Comparison of ENCODE assay signal across 8 cellular contexts in genomic region chr5:6729400-6730310, GRCh38. TPM values are rescaled to one million over a fixed set of nuclear protein-coding genes. Genes with fewer than 3 reads are reported as not detected.
A peak's percentile ranks its signal among the peaks of the same experiment; 100 is the strongest.
DNase-seq lines count a peak whose midpoint lies in the region; TF ChIP-seq lines count a peak whose summit lies in the region.

No MANE protein-coding gene starts in this region.

- H3K36me3 ChIP-seq in left ventricle myocardium inferior (no peaks in the 10 kb centered on the region), right atrium auricular region (no peaks in the 10 kb centered on the region), thymus (ENCODE audit: control insufficient read depth, insufficient read depth) (peaks cover 19% of the 10 kb centered on the region)
- peaks cover 8% of the 10 kb centered on the region for H3K36me3 ChIP-seq in effector memory CD4-positive, alpha-beta T cell (ENCODE audit: control insufficient read depth, insufficient read depth, low read length)

- H3K27me3 ChIP-seq in left ventricle myocardium inferior (ENCODE audit: low read depth): no peaks in the 10 kb centered on the region
- no peaks in the 10 kb centered on the region for H3K27me3 ChIP-seq in right atrium auricular region
- H3K27me3 ChIP-seq in effector memory CD4-positive, alpha-beta T cell (replicated peaks; ENCODE audit: control insufficient read depth, insufficient read depth, low read length, poor library complexity, severe bottlenecking): no peaks in the 10 kb centered on the region
- H3K27me3 ChIP-seq in thymus (ENCODE audit: control insufficient read depth, insufficient read depth): no peaks in the 10 kb centered on the region

- H3K9me3 ChIP-seq in left ventricle myocardium inferior (replicated peaks) (no peaks in the 10 kb centered on the region), right atrium auricular region (no peaks in the 10 kb centered on the region), thymus (ENCODE audit: control insufficient read depth) (no peaks in the 10 kb centered on the region)
- H3K9me3 ChIP-seq in effector memory CD4-positive, alpha-beta T cell (ENCODE audit: control insufficient read depth, low read length): no peaks in the 10 kb centered on the region

- no peak overlapping the region for H3K27ac ChIP-seq in left ventricle myocardium inferior (replicated peaks)
- H3K27ac ChIP-seq in right atrium auricular region: no peak overlapping the region
- no peak overlapping the region for H3K27ac ChIP-seq in effector memory CD4-positive, alpha-beta T cell (ENCODE audit: insufficient read depth, low read length, poor library complexity, severe bottlenecking)
- H3K27ac ChIP-seq in thymus (ENCODE audit: low read depth): peak overlapping the region; percentile 78

- no peaks in the 10 kb centered on the region for H3K9me3 Mint-ChIP-seq in T-helper 1 cell treated with Interleukin-12 subunit alpha and Interleukin-12 subunit beta and Interleukin-4 antibody, amounts not matched to agents 30 μg/mL and 1 μg/mL, for 36 hours

- H3K27me3 Mint-ChIP-seq in T-helper 1 cell treated with Interleukin-12 subunit alpha and Interleukin-12 subunit beta and Interleukin-4 antibody, amounts not matched to agents 30 μg/mL and 1 μg/mL, for 36 hours (ENCODE audit: low read depth): no peaks in the 10 kb centered on the region

- H3K4me3 ChIP-seq in left ventricle myocardium inferior (no peak overlapping the region), right atrium auricular region (no peak overlapping the region), thymus (ENCODE audit: low read length) (no peak overlapping the region)
- no peak overlapping the region for H3K4me3 ChIP-seq in effector memory CD4-positive, alpha-beta T cell (ENCODE audit: insufficient read depth, low read depth, low read length, poor library complexity, severe bottlenecking)

- WGBS in thymus: 32% methylated on average over 12 of the region's 12 CpGs

- intact Hi-C loops in left ventricle myocardium inferior (cut with micrococcal nuclease): no loop called here

- H3K4me1 Mint-ChIP-seq in T-helper 1 cell treated with Interleukin-12 subunit alpha and Interleukin-12 subunit beta and Interleukin-4 antibody, amounts not matched to agents 30 μg/mL and 1 μg/mL, for 36 hours (ENCODE audit: low read depth): peaks cover 47% of the 10 kb centered on the region

- peak overlapping the region; percentile 62 for H3K27ac Mint-ChIP-seq in T-helper 1 cell treated with Interleukin-12 subunit alpha and Interleukin-12 subunit beta and Interleukin-4 antibody, amounts not matched to agents 30 μg/mL and 1 μg/mL, for 36 hours

- DNase-seq in left ventricle myocardium inferior (peak; percentile 31), right atrium auricular region (ENCODE audit: low spot score) (no peak), iPS-NIHi11 (ENCODE audit: low spot score) (no peak), cerebellum (ENCODE audit: low spot score) (no peak), NCI-H446 (lab: John Stamatoyannopoulos, UW) (no peak)
- DNase-seq in effector memory CD4-positive, alpha-beta T cell: peak in 2 of 3 donors; percentile 9 to 12

- H3K4me1 ChIP-seq in left ventricle myocardium inferior (peaks cover 94% of the 10 kb centered on the region), right atrium auricular region (peaks cover 0 to 83% of the 10 kb centered on the region in 2 donors), thymus (ENCODE audit: control insufficient read depth, insufficient read depth, low read length) (peaks cover 35% of the 10 kb centered on the region)
- peaks cover 23% of the 10 kb centered on the region for H3K4me1 ChIP-seq in effector memory CD4-positive, alpha-beta T cell (ENCODE audit: control insufficient read depth, insufficient read depth, low read length, poor library complexity, severe bottlenecking)

- peak overlapping the region; percentile 17 for H3K4me3 Mint-ChIP-seq in T-helper 1 cell treated with Interleukin-12 subunit alpha and Interleukin-12 subunit beta and Interleukin-4 antibody, amounts not matched to agents 30 μg/mL and 1 μg/mL, for 36 hours

- H3K36me3 Mint-ChIP-seq in T-helper 1 cell treated with Interleukin-12 subunit alpha and Interleukin-12 subunit beta and Interleukin-4 antibody, amounts not matched to agents 30 μg/mL and 1 μg/mL, for 36 hours (ENCODE audit: low read depth): peaks cover 4% of the 10 kb centered on the region

- no peak for TF ChIP-seq CTCF in left ventricle myocardium inferior (IDR thresholded peaks at IDR 0.05; ENCODE audit: borderline replicate concordance)
- no peak for TF ChIP-seq CTCF in right atrium auricular region (IDR thresholded peaks at IDR 0.05)

RNA-seq across cellular contexts. Expression of gene TENT4A, which starts 16.4 kb away (rescaled TPM):
- total RNA-seq in left ventricle myocardium inferior (9.5 TPM), right atrium auricular region (10 to 100 TPM in 1 of 2 donors, 1 to 10 TPM in 1; 7.3 to 14.9 TPM), cerebellum (34.5 TPM)
- polyA plus RNA-seq in thymus: 18.7 TPM

Comparison
In these comparisons a context has a peak if more than half of its experiments do, and no peak if none do; other contexts are left out.
1. DNase-seq: peak in left ventricle myocardium inferior (single experiment) and effector memory CD4-positive, alpha-beta T cell (2 of 3); none in right atrium auricular region (single experiment), iPS-NIHi11 (single experiment), cerebellum (single experiment) and NCI-H446 (0 of 2).